9 cellular contexts compared by ENCODE assay signal in genomic region chr19:37334179-37335071, GRCh38. TPM values are rescaled to one million over a fixed set of nuclear protein-coding genes. Genes with fewer than 3 reads are reported as not detected.
DNase-seq lines count a peak whose midpoint lies in the region; ATAC-seq, FAIRE-seq and TF ChIP-seq lines count a peak whose summit lies in the region.
"Had no signal": no experiment of that assay in that cellular context is flagged by ENCODE, and none has a peak within 500 bp of the region (broad histone marks: within the 10 kb centered on the region; RNA-seq: fewer than 3 reads in every experiment).

No MANE protein-coding gene starts in this region.

- peak overlapping the region; percentile 93 for H3K4me2 ChIP-seq in astrocyte (ENCODE audit: low read length)

- H3K27me3 ChIP-seq in astrocyte (ENCODE audit: insufficient read depth, low read length): no peaks in the 10 kb centered on the region
- H3K27me3 ChIP-seq in right cardiac atrium (ENCODE audit: control insufficient read depth, insufficient read depth): no peaks in the 10 kb centered on the region
- H3K27me3 ChIP-seq in psoas muscle (ENCODE audit: insufficient read depth in 3 of 3, low read length in 2 of 3): no peaks in the 10 kb centered on the region

- no peak for FAIRE-seq in astrocyte (lab: Jason Lieb, UNC)

- H3K4me1 Mint-ChIP-seq in T-helper 1 cell treated with Interleukin-12 subunit alpha and Interleukin-12 subunit beta and Interleukin-4 antibody, amounts not matched to agents 30 μg/mL and 1 μg/mL, for 36 hours (ENCODE audit: low read depth): peaks cover 2% of the 10 kb centered on the region
- H3K4me1 Mint-ChIP-seq in astrocyte (ENCODE audit: low read depth, unreplicated experiment): peaks cover 7% of the 10 kb centered on the region

- H4K20me1 ChIP-seq in astrocyte (ENCODE audit: insufficient read depth, low read length): peaks cover 5% of the 10 kb centered on the region

- H3K27ac Mint-ChIP-seq in T-helper 1 cell treated with Interleukin-12 subunit alpha and Interleukin-12 subunit beta and Interleukin-4 antibody, amounts not matched to agents 30 μg/mL and 1 μg/mL, for 36 hours: peak overlapping the region; percentile 67
- H3K27ac Mint-ChIP-seq in astrocyte (ENCODE audit: unreplicated experiment): peak overlapping the region; percentile 89

- peak overlapping the region; percentile 79 for H3K4me3 ChIP-seq in AG09309 (ENCODE audit: control insufficient read depth, low read depth, low read length)
- H3K4me3 ChIP-seq in astrocyte (ENCODE audit: insufficient read depth, low read depth, low read length): peak overlapping the region; percentile 80
- peak overlapping the region; percentile 64 for H3K4me3 ChIP-seq in right cardiac atrium (ENCODE audit: low read length)
- peak overlapping the region; percentile 76 for H3K4me3 ChIP-seq in psoas muscle

- no peaks in the 10 kb centered on the region for H3K27me3 Mint-ChIP-seq in T-helper 1 cell treated with Interleukin-12 subunit alpha and Interleukin-12 subunit beta and Interleukin-4 antibody, amounts not matched to agents 30 μg/mL and 1 μg/mL, for 36 hours (ENCODE audit: low read depth)
- H3K27me3 Mint-ChIP-seq in astrocyte (ENCODE audit: low read depth, unreplicated experiment): no peaks in the 10 kb centered on the region

- H3K9ac ChIP-seq in astrocyte (ENCODE audit: low read length): peak overlapping the region; percentile 90

- peak overlapping the region; percentile 75 for H3K4me3 Mint-ChIP-seq in T-helper 1 cell treated with Interleukin-12 subunit alpha and Interleukin-12 subunit beta and Interleukin-4 antibody, amounts not matched to agents 30 μg/mL and 1 μg/mL, for 36 hours
- peak overlapping the region; percentile 93 for H3K4me3 Mint-ChIP-seq in astrocyte (ENCODE audit: unreplicated experiment)

- peaks cover 44% of the 10 kb centered on the region for H3K9me3 Mint-ChIP-seq in T-helper 1 cell treated with Interleukin-12 subunit alpha and Interleukin-12 subunit beta and Interleukin-4 antibody, amounts not matched to agents 30 μg/mL and 1 μg/mL, for 36 hours
- H3K9me3 Mint-ChIP-seq in astrocyte (ENCODE audit: unreplicated experiment): no peaks in the 10 kb centered on the region

- WGBS in right cardiac atrium: 4% methylated on average over 50 of the region's 50 CpGs
- WGBS in psoas muscle, 3 donors: 1 to 5% (median 3%) methylated on average over 50 of the region's 50 CpGs

- DNase-seq in AG09309 (ENCODE audit: low read depth): peak; percentile 39
- peak; percentile 84 for DNase-seq in astrocyte (ENCODE audit: low read depth)
- DNase-seq in right cardiac atrium: peak; percentile 94 to 97 (median 95)
- peak; percentile 90 to 95 for DNase-seq in psoas muscle
- peak; percentile 92 for DNase-seq in ureter (ENCODE audit: low spot score)

- H3K36me3 ChIP-seq in KOPT-K1 (ENCODE audit: insufficient read depth, low read length) (peaks cover 58% of the 10 kb centered on the region), astrocyte (ENCODE audit: insufficient read depth, low read length) (peaks cover 8% of the 10 kb centered on the region), psoas muscle (ENCODE audit: insufficient read depth in 1 of 2, low read depth in 1 of 2) (peaks cover 0 to 18% of the 10 kb centered on the region in 2 donors)

- H3K9me3 ChIP-seq in KOPT-K1 (ENCODE audit: insufficient read depth, low read length, poor library complexity, severe bottlenecking): peaks cover 12% of the 10 kb centered on the region
- H3K9me3 ChIP-seq in astrocyte (ENCODE audit: insufficient read depth, low read depth, low read length): no peaks in the 10 kb centered on the region
- no peaks in the 10 kb centered on the region for H3K9me3 ChIP-seq in right cardiac atrium (ENCODE audit: control insufficient read depth, low read length)
- no peaks in the 10 kb centered on the region for H3K9me3 ChIP-seq in psoas muscle

- peaks cover 54% of the 10 kb centered on the region for H3K36me3 Mint-ChIP-seq in T-helper 1 cell treated with Interleukin-12 subunit alpha and Interleukin-12 subunit beta and Interleukin-4 antibody, amounts not matched to agents 30 μg/mL and 1 μg/mL, for 36 hours (ENCODE audit: low read depth)
- peaks cover 28% of the 10 kb centered on the region for H3K36me3 Mint-ChIP-seq in astrocyte (ENCODE audit: low read depth, unreplicated experiment)

- H3K27ac ChIP-seq in KOPT-K1 (ENCODE audit: low read depth, low read length, poor library complexity, severe bottlenecking) (peak overlapping the region; percentile 73), astrocyte (ENCODE audit: low read depth, low read length) (peak overlapping the region; percentile 72), right cardiac atrium (ENCODE audit: low read length) (peak overlapping the region; percentile 82), psoas muscle (peak overlapping the region; percentile 90)

- peaks cover 30% of the 10 kb centered on the region for H3K79me2 ChIP-seq in astrocyte (ENCODE audit: insufficient read depth, low read length)

- TF ChIP-seq CTCF in AG09309 (IDR thresholded peaks at IDR 0.05; ENCODE audit: control insufficient read depth, insufficient read depth, low read depth, low read length, missing control alignments): no peak
- no peak for TF ChIP-seq CTCF in astrocyte (IDR thresholded peaks at IDR 0.05; ENCODE audit: insufficient read depth, low read depth, low read length)
- no peak for TF ChIP-seq CTCF in psoas muscle (IDR thresholded peaks at IDR 0.05)

- ATAC-seq in GM19351 (IDR thresholded peaks at IDR 0.05; ENCODE audit: unreplicated experiment): peak; percentile 98
- peak; percentile 99 for ATAC-seq in right cardiac atrium
- peak; percentile 98 to 100 (median 100) for ATAC-seq in psoas muscle
- ATAC-seq: HCT116 had no signal

- intact Hi-C loops in right cardiac atrium (cut with DNase I): no loop called here
- intact Hi-C loops in psoas muscle (cut with DNase I): loop anchor here in 1 of 2 donors (2.0 to 10.0 kb wide), 2 partner anchors 18 to 130 kb away; partner anchors contain the start of genes ZNF569 and ZNF570

- peak overlapping the region; percentile 97 for H2AFZ ChIP-seq in astrocyte (ENCODE audit: low read depth, low read length)

- H3K4me1 ChIP-seq in astrocyte (ENCODE audit: insufficient read depth, low read length) (peaks cover 6% of the 10 kb centered on the region), right cardiac atrium (ENCODE audit: control insufficient read depth, insufficient read depth, low read length) (peaks cover 7% of the 10 kb centered on the region), psoas muscle (peaks cover 12% of the 10 kb centered on the region)

RNA-seq across cellular contexts. Expression of gene ZNF527, which starts 36.5 kb away (rescaled TPM):
- total RNA-seq in astrocyte (3.7 and 4.5 TPM in 2 replicates), right cardiac atrium (1 to 10 TPM; 5.4 to 7.9 (median 6.9) TPM), psoas muscle (1 to 10 TPM; 1.8 to 4.0 (median 3.6) TPM), ureter (7.5 TPM)
- polyA plus RNA-seq in right cardiac atrium (4.2 TPM), psoas muscle (1 to 10 TPM; 2.0 to 5.7 (median 2.0) TPM)

Comparison
In these comparisons a context has a peak if more than half of its experiments do, and no peak if none do; other contexts are left out.
1. Peak in every context shown above with its lines: DNase-seq, ATAC-seq, H3K4me3 ChIP-seq and H3K27ac ChIP-seq.
2. DNase-seq: peak in every context shown above with its lines; median percentile 95 in right cardiac atrium; 92 in psoas muscle; 92 in ureter; 84 in astrocyte; 39 in AG09309.